Comparison of ENCODE assay signal across 38 cellular contexts in genomic region chr10:5260828-5261227, GRCh38.
"Had no signal": no experiment of that assay in that cellular context is flagged by ENCODE, and none has a peak within 500 bp of the region (broad histone marks: within the 10 kb centered on the region; RNA-seq: fewer than 3 reads in every experiment).

No MANE protein-coding gene starts in this region.

- H3K4me1 ChIP-seq: adrenal gland, body of pancreas, breast epithelium, Peyer's patch, SJSA1 had no signal

- H3K4me3 ChIP-seq: adrenal gland, body of pancreas, breast epithelium, MG63, Peyer's patch, SJSA1 had no signal

- DNase-seq: activated B cell treated with CpG ODN at 0.5 μM for 24 hours; activated CD4-positive, alpha-beta memory T cell treated with anti-CD3 and anti-CD28 coated beads for 36 hours; activated CD4-positive, alpha-beta T cell treated with anti-CD3 and anti-CD28 coated beads for 4 hours; activated CD4-positive, alpha-beta T cell treated with anti-CD3 and anti-CD28 coated beads, Interleukin-2, amount 50 U/mL, for 1 hour; activated CD4-positive, CD25-positive, alpha-beta regulatory T cell treated with anti-CD3 and anti-CD28 coated beads, Interleukin-2, amount 50 U/mL, for 72 hours; activated CD8-positive, alpha-beta memory T cell treated with anti-CD3 and anti-CD28 coated beads, Interleukin-2, amount 50 U/mL, for 4 hours; activated gamma-delta T cell treated with Interleukin-2 at 50 U/mL for 16 hours; activated naive CD4-positive, alpha-beta T cell treated with anti-CD3 and anti-CD28 coated beads for 36 hours; activated T-cell treated with anti-CD3 and anti-CD28 coated beads for 4 hours; activated T-cell treated with anti-CD3 and anti-CD28 coated beads, Interleukin-2, amount 50 U/mL, for 4 hours; adrenal gland; body of pancreas; caudate nucleus; cerebellar nuclear complex; Kasumi-1; KG1; MG63; NCI-H1048; NCI-H1105 treated with DMSO at 0.1 percent for 48 hours; NCI-H1436; NCI-H187; NCI-H2029 treated with DMSO at 0.1 percent for 48 hours; NCI-H2107; NCI-H2171; NCI-H510A treated with DMSO at 0.1 percent for 48 hours; NCI-H526 treated with DMSO at 0.1 percent for 48 hours; PC-3; Peyer's patch; RPMI8226; SHP77 treated with DMSO at 0.1 percent for 48 hours; SK-N-SH; T-helper 2 cell; T-helper 9 cell had no signal

- ATAC-seq: activated naive CD4-positive, alpha-beta T cell treated with anti-CD3 and anti-CD28 coated beads, Interleukin-2, amount 50 U/mL, for 72 hours; activated T-cell treated with anti-CD3 and anti-CD28 coated beads, Interleukin-2, amount 50 U/mL, for 4 hours; body of pancreas; PC-3 had no signal

- H3K27me3 ChIP-seq: adrenal gland, body of pancreas, breast epithelium, MG63, Peyer's patch, SJSA1 had no signal

- H3K9me3 ChIP-seq: adrenal gland, body of pancreas, Peyer's patch, SJSA1 had no signal

- H3K27ac ChIP-seq: adrenal gland, body of pancreas, breast epithelium, Peyer's patch, SJSA1, VCaP had no signal

- FAIRE-seq: astrocyte had no signal

- H3K36me3 ChIP-seq: adrenal gland, breast epithelium, MG63, Peyer's patch, SJSA1 had no signal
